ENCODE assay signal across 10 cellular contexts in genomic region chr7:126702242-126703016, GRCh38.
DNase-seq lines count a peak whose midpoint lies in the region; ATAC-seq, FAIRE-seq and TF ChIP-seq lines count a peak whose summit lies in the region.
"Had no signal": no experiment of that assay in that cellular context is flagged by ENCODE, and none has a peak within 500 bp of the region (broad histone marks: within the 10 kb centered on the region; RNA-seq: fewer than 3 reads in every experiment).

No MANE protein-coding gene starts in this region.

- peaks cover 3% of the 10 kb centered on the region for H3K9me3 Mint-ChIP-seq in astrocyte (ENCODE audit: unreplicated experiment)

- no peaks in the 10 kb centered on the region for H3K27me3 Mint-ChIP-seq in astrocyte (ENCODE audit: low read depth, unreplicated experiment)

- H3K4me2 ChIP-seq in DND-41 (ENCODE audit: insufficient read depth, low read length): no peak overlapping the region
- peak overlapping the region; percentile 76 for H3K4me2 ChIP-seq in astrocyte (ENCODE audit: low read length)

- H2AFZ ChIP-seq in DND-41 (ENCODE audit: low read depth, low read length): peak overlapping the region; percentile 42
- peak overlapping the region; percentile 31 for H2AFZ ChIP-seq in astrocyte (ENCODE audit: low read depth, low read length)

- WGBS in heart left ventricle, 4 donors: 57 to 64% (median 61%) methylated on average over 7 of the region's 7 CpGs

- ATAC-seq in DND-41 (ENCODE audit: insufficient read depth, low read depth) (no peak), GM21360 (IDR thresholded peaks at IDR 0.05; ENCODE audit: unreplicated experiment) (peak; percentile 58), HG03108 (IDR thresholded peaks at IDR 0.05; ENCODE audit: unreplicated experiment) (peak; percentile 43), heart left ventricle (no peak)

- H3K4me3 ChIP-seq in DND-41 (ENCODE audit: low read depth in 1 of 2, low read length in 2 of 2) (no peak overlapping the region), astrocyte (ENCODE audit: insufficient read depth, low read depth, low read length) (no peak overlapping the region), heart left ventricle (no peak overlapping the region)
- H3K4me3 ChIP-seq: ascending aorta had no signal

- H3K36me3 Mint-ChIP-seq in astrocyte (ENCODE audit: low read depth, unreplicated experiment): no peaks in the 10 kb centered on the region

- TF ChIP-seq POLR2A in heart left ventricle (IDR thresholded peaks at IDR 0.05): no peak

- TF ChIP-seq CTCF in DND-41 (IDR thresholded peaks at IDR 0.05; ENCODE audit: borderline replicate concordance, extremely low read depth, low read length, poor library complexity, severe bottlenecking) (no peak), astrocyte (IDR thresholded peaks at IDR 0.05; ENCODE audit: insufficient read depth, low read depth, low read length) (no peak), heart left ventricle (IDR thresholded peaks at IDR 0.05) (no peak)

- H3K36me3 ChIP-seq in DND-41 (ENCODE audit: insufficient read depth, low read length) (no peaks in the 10 kb centered on the region), astrocyte (ENCODE audit: insufficient read depth, low read length) (no peaks in the 10 kb centered on the region), heart left ventricle (no peaks in the 10 kb centered on the region)
- H3K36me3 ChIP-seq: ascending aorta had no signal

- no peaks in the 10 kb centered on the region for H3K27me3 ChIP-seq in DND-41 (ENCODE audit: insufficient read depth, low read length, poor library complexity)
- no peaks in the 10 kb centered on the region for H3K27me3 ChIP-seq in astrocyte (ENCODE audit: insufficient read depth, low read length)
- H3K27me3 ChIP-seq in heart left ventricle: no peaks in the 10 kb centered on the region
- H3K27me3 ChIP-seq: ascending aorta had no signal

- POLR2A ChIA-PET in HEK293T (lab: Yijun Ruan, JAX): no interaction called here

- peak; percentile 17 for FAIRE-seq in astrocyte (lab: Jason Lieb, UNC)
- FAIRE-seq: kidney had no signal

- peak overlapping the region; percentile 27 for H3K4me3 Mint-ChIP-seq in astrocyte (ENCODE audit: unreplicated experiment)

- peak overlapping the region; percentile 93 for H3K27ac Mint-ChIP-seq in astrocyte (ENCODE audit: unreplicated experiment)

- intact Hi-C loops in heart left ventricle (cut with DNase I): no loop called here

- H3K79me2 ChIP-seq in DND-41 (ENCODE audit: insufficient read depth, low read length) (no peaks in the 10 kb centered on the region), astrocyte (ENCODE audit: insufficient read depth, low read length) (no peaks in the 10 kb centered on the region)

- H4K20me1 ChIP-seq in DND-41 (ENCODE audit: insufficient read depth, low read length) (no peaks in the 10 kb centered on the region), astrocyte (ENCODE audit: insufficient read depth, low read length) (no peaks in the 10 kb centered on the region)

- H3K27ac ChIP-seq in DND-41 (ENCODE audit: low read length) (peak overlapping the region; percentile 77; the same call in 1 of the 2 replicates), astrocyte (ENCODE audit: low read depth, low read length) (peak overlapping the region; percentile 92), heart left ventricle (no peak overlapping the region)
- H3K27ac ChIP-seq: ascending aorta had no signal

- peaks cover 30% of the 10 kb centered on the region for H3K4me1 Mint-ChIP-seq in astrocyte (ENCODE audit: low read depth, unreplicated experiment)

- peaks cover 32% of the 10 kb centered on the region for H3K4me1 ChIP-seq in DND-41 (ENCODE audit: insufficient read depth, low read length)
- peaks cover 24% of the 10 kb centered on the region for H3K4me1 ChIP-seq in astrocyte (ENCODE audit: insufficient read depth, low read length)
- peaks cover 0 to 9% (median 0%) of the 10 kb centered on the region in 12 donors for H3K4me1 ChIP-seq in heart left ventricle
- H3K4me1 ChIP-seq: ascending aorta had no signal

- DNase-seq in DND-41 (peak; percentile 10), astrocyte (ENCODE audit: low read depth) (peak; percentile 87), heart left ventricle (no peak), HEK293T (ENCODE audit: extremely low spot score) (no peak)
- DNase-seq in activated CD8-positive, alpha-beta memory T cell treated with anti-CD3 and anti-CD28 coated beads, Interleukin-2, amount 50 U/mL, for 4 hours: no peak
- DNase-seq in stimulated activated CD4-positive, alpha-beta T cell treated with anti-CD3 and anti-CD28 coated beads, Interleukin-2, amount 100 ng/mL, for 48 hours: no peak
- DNase-seq: kidney had no signal

- CTCF ChIA-PET in HEK293T (lab: Yijun Ruan, JAX): no interaction called here

- no peak overlapping the region for H3K9ac ChIP-seq in DND-41 (ENCODE audit: low read depth, low read length)
- H3K9ac ChIP-seq in astrocyte (ENCODE audit: low read length): peak overlapping the region; percentile 5

- H3K9me3 ChIP-seq in DND-41 (ENCODE audit: insufficient read depth, low read length, severe bottlenecking): no peaks in the 10 kb centered on the region
- no peaks in the 10 kb centered on the region for H3K9me3 ChIP-seq in astrocyte (ENCODE audit: insufficient read depth, low read depth, low read length)
- H3K9me3 ChIP-seq in heart left ventricle: no peaks in the 10 kb centered on the region
- H3K9me3 ChIP-seq: ascending aorta had no signal

TF ChIP-seq in HEK293T, 16 proteins besides CTCF, POLR2A, EP300 and RAD21:
- TF ChIP-seq PKNOX1 (IDR thresholded peaks at IDR 0.05): no peak
- TF ChIP-seq ELF4 (IDR thresholded peaks at IDR 0.05): no peak
- no peak for TF ChIP-seq FOXK2 (IDR thresholded peaks at IDR 0.05)
- no peak for TF ChIP-seq ARNT (IDR thresholded peaks at IDR 0.05)
- no peak for TF ChIP-seq L3MBTL2 (conservative IDR thresholded peaks at IDR 0.05)
- no peak for TF ChIP-seq LEF1 (IDR thresholded peaks at IDR 0.05; ENCODE audit: borderline replicate concordance)
- no peak for TF ChIP-seq TARDBP (IDR thresholded peaks at IDR 0.05)
- TF ChIP-seq BHLHE40 (IDR thresholded peaks at IDR 0.05; ENCODE audit: borderline replicate concordance): no peak
- TF ChIP-seq ZNF384 (IDR thresholded peaks at IDR 0.05): no peak
- TF ChIP-seq NFRKB (IDR thresholded peaks at IDR 0.05): no peak
- no peak for TF ChIP-seq SP1 (IDR thresholded peaks at IDR 0.05)
- TF ChIP-seq FOXM1 (IDR thresholded peaks at IDR 0.05; ENCODE audit: borderline replicate concordance): no peak
- TF ChIP-seq HDGF (IDR thresholded peaks at IDR 0.05; ENCODE audit: borderline replicate concordance): no peak
- no peak for TF ChIP-seq SUZ12 (IDR thresholded peaks at IDR 0.05)
- TF ChIP-seq FOXA1 (IDR thresholded peaks at IDR 0.05): no peak
- no peak for TF ChIP-seq CTBP1 (IDR thresholded peaks at IDR 0.05; ENCODE audit: borderline replicate concordance)

Comparison
In these comparisons a context has a peak if more than half of its experiments do, and no peak if none do; other contexts are left out.
1. ATAC-seq: peak in GM21360 (single experiment) and HG03108 (single experiment); none in DND-41 (single experiment) and heart left ventricle (0 of 4).
2. DNase-seq: peak in DND-41 (single experiment) and astrocyte (single experiment); none in heart left ventricle (0 of 5), activated CD8-positive, alpha-beta memory T cell treated with anti-CD3 and anti-CD28 coated beads, Interleukin-2, amount 50 U/mL, for 4 hours (single experiment), HEK293T (single experiment) and stimulated activated CD4-positive, alpha-beta T cell treated with anti-CD3 and anti-CD28 coated beads, Interleukin-2, amount 100 ng/mL, for 48 hours (0 of 2).
3. H3K27ac ChIP-seq: peak in DND-41 (single experiment) and astrocyte (single experiment); none in heart left ventricle (0 of 12).